Comparison of ENCODE assay signal across 8 cellular contexts in genomic region chr10:79067241-79068202, GRCh38. TPM values are rescaled to one million over a fixed set of nuclear protein-coding genes. Genes with fewer than 3 reads are reported as not detected.
DNase-seq lines count a peak whose midpoint lies in the region; ATAC-seq and TF ChIP-seq lines count a peak whose summit lies in the region.

No MANE protein-coding gene starts in this region.

- TF ChIP-seq CTCF in GM10266 (IDR thresholded peaks at IDR 0.05; ENCODE audit: control insufficient read depth, insufficient read depth, low read depth, missing control alignments) (no peak), body of pancreas (IDR thresholded peaks at IDR 0.05) (peak in 5 of 7 experiments; percentile 4 to 48 (median 27))

- H3K4me3 ChIP-seq in body of pancreas (peak overlapping the region; percentile 15 to 59), aorta (ENCODE audit: low read length in 2 of 2) (peak overlapping the region; percentile 43 to 50)

- DNase-seq in GM10266 (ENCODE audit: extremely low spot score) (peak; percentile 90), NCI-H1694 (lab: John Stamatoyannopoulos, UW) (peak; percentile 50), UCSD-AML1 (lab: John Stamatoyannopoulos, UW; ENCODE audit: unreplicated experiment) (peak; percentile 90), body of pancreas (peak; percentile 86 to 91 (median 87)), iPS DF 19.7 (ENCODE audit: low read depth, low spot score) (peak; percentile 82), retina (peak; percentile 97), aorta (peak; percentile 92 to 96)

- H3K9me3 ChIP-seq in body of pancreas (no peaks in the 10 kb centered on the region), aorta (ENCODE audit: control insufficient read depth, low read length) (no peaks in the 10 kb centered on the region)

- TF ChIP-seq POLR2A in body of pancreas (IDR thresholded peaks at IDR 0.05): peak in 1 of 3 donors; percentile 18

- 0 to 1% methylated on average over 40 to 71 of the region's 81 CpGs for WGBS in body of pancreas, 2 donors
- WGBS in aorta, 2 donors: 0 to 1% methylated on average over 68 to 81 of the region's 81 CpGs

- ATAC-seq in body of pancreas: peak; percentile 13
- peak; percentile 56 for ATAC-seq in aorta (ENCODE audit: low FRiP score)
- no peak for ATAC-seq in HG02970 (IDR thresholded peaks at IDR 0.05; ENCODE audit: low FRiP score, unreplicated experiment)

- H3K27me3 ChIP-seq in body of pancreas: no peaks in the 10 kb centered on the region
- no peaks in the 10 kb centered on the region for H3K27me3 ChIP-seq in aorta (ENCODE audit: control insufficient read depth in 1 of 2, insufficient read depth in 2 of 2, low read length in 1 of 2)

- intact Hi-C loops in body of pancreas (cut with DNase I): no loop called here
- intact Hi-C loops in aorta (cut with DNase I): loop anchor here (1.0 to 10.0 kb wide), 6 partner anchors 95 to 855 kb away; no protein-coding TSS in a partner anchor

- peak overlapping the region; percentile 66 to 97 (median 95) for H3K27ac ChIP-seq in body of pancreas
- peak overlapping the region in 1 of 2 donors; percentile 80 for H3K27ac ChIP-seq in aorta (ENCODE audit: low read depth in 1 of 2, low read length in 2 of 2)

- H3K36me3 ChIP-seq in body of pancreas (replicated peaks in 1 of 2; ENCODE audit: insufficient read depth in 1 of 2, low read depth in 2 of 2) (no peaks in the 10 kb centered on the region), aorta (ENCODE audit: control insufficient read depth in 1 of 2, insufficient read depth in 2 of 2, low read length in 1 of 2) (no peaks in the 10 kb centered on the region)

- H3K4me1 ChIP-seq in body of pancreas: peaks cover 49% of the 10 kb centered on the region
- peaks cover 0 to 2% of the 10 kb centered on the region in 2 donors for H3K4me1 ChIP-seq in aorta (ENCODE audit: control insufficient read depth in 1 of 2, insufficient read depth in 2 of 2, low read length in 2 of 2)

RNA-seq across cellular contexts. Expression of gene ZMIZ1, which starts 1.2 kb away (rescaled TPM):
- total RNA-seq in body of pancreas (10 to 100 TPM; 27.2 to 42.2 TPM), aorta (10 to 100 TPM; 48.5 to 84.1 TPM)
- 1 to 10 TPM; 7.8 to 8.0 TPM for polyA plus RNA-seq in aorta
